9 cellular contexts compared by ENCODE assay signal in genomic region chrX:47513697-47514085, GRCh38. TPM values are rescaled to one million over a fixed set of nuclear protein-coding genes. Genes with fewer than 3 reads are reported as not detected.
A peak's percentile ranks its signal among the peaks of the same experiment; 100 is the strongest.
DNase-seq lines count a peak whose midpoint lies in the region; ATAC-seq and TF ChIP-seq lines count a peak whose summit lies in the region.
"Had no signal": no experiment of that assay in that cellular context is flagged by ENCODE, and none has a peak within 500 bp of the region (broad histone marks: within the 10 kb centered on the region; RNA-seq: fewer than 3 reads in every experiment).

No MANE protein-coding gene starts in this region.

- peaks cover 7% of the 10 kb centered on the region for H3K9me3 ChIP-seq in iPS-15b (ENCODE audit: control insufficient read depth, insufficient read depth, low read length)
- H3K9me3 ChIP-seq in testis: no peaks in the 10 kb centered on the region

- WGBS in testis, 2 donors: 12 to 17% methylated on average over 6 of the region's 6 CpGs

- POLR2A ChIA-PET in activated CD8-positive, alpha-beta T cell treated with anti-CD3 and anti-CD28 coated beads for 36 hours (lab: Charles Lee): no interaction called here

- no peak for TF ChIP-seq POLR2A in testis (IDR thresholded peaks at IDR 0.05)

- H3K36me3 Mint-ChIP-seq in activated CD8-positive, alpha-beta memory T cell treated with anti-CD3 and anti-CD28 coated beads, Interleukin-2, amount 10 ng/mL, durations not matched to agents 7 days and 5 days: no peaks in the 10 kb centered on the region
- H3K36me3 Mint-ChIP-seq in activated CD8-positive, alpha-beta T cell treated with anti-CD3 and anti-CD28 coated beads for 36 hours (ENCODE audit: low read depth): no peaks in the 10 kb centered on the region

- H3K4me1 Mint-ChIP-seq in activated CD8-positive, alpha-beta memory T cell treated with anti-CD3 and anti-CD28 coated beads, Interleukin-2, amount 10 ng/mL, durations not matched to agents 7 days and 5 days: peaks cover 15% of the 10 kb centered on the region
- peaks cover 15% of the 10 kb centered on the region for H3K4me1 Mint-ChIP-seq in activated CD8-positive, alpha-beta T cell treated with anti-CD3 and anti-CD28 coated beads for 36 hours (ENCODE audit: low read depth)

- no peaks in the 10 kb centered on the region for H3K9me3 Mint-ChIP-seq in activated CD8-positive, alpha-beta memory T cell treated with anti-CD3 and anti-CD28 coated beads, Interleukin-2, amount 10 ng/mL, durations not matched to agents 7 days and 5 days (ENCODE audit: low read depth)
- no peaks in the 10 kb centered on the region for H3K9me3 Mint-ChIP-seq in activated CD8-positive, alpha-beta T cell treated with anti-CD3 and anti-CD28 coated beads for 36 hours

- H3K27me3 Mint-ChIP-seq in activated CD8-positive, alpha-beta memory T cell treated with anti-CD3 and anti-CD28 coated beads, Interleukin-2, amount 10 ng/mL, durations not matched to agents 7 days and 5 days: peaks cover 10% of the 10 kb centered on the region
- H3K27me3 Mint-ChIP-seq in activated CD8-positive, alpha-beta T cell treated with anti-CD3 and anti-CD28 coated beads for 36 hours: no peaks in the 10 kb centered on the region

- H3K9ac ChIP-seq in iPS-15b (ENCODE audit: low read depth, low read length): no peak overlapping the region

- no peaks in the 10 kb centered on the region for H3K4me1 ChIP-seq in iPS-15b (ENCODE audit: control insufficient read depth, insufficient read depth, low read length)
- H3K4me1 ChIP-seq in testis: no peaks in the 10 kb centered on the region

- no peak for ATAC-seq in activated CD8-positive, alpha-beta memory T cell treated with anti-CD3 and anti-CD28 coated beads, Interleukin-2, amount 10 ng/mL, durations not matched to agents 7 days and 5 days
- ATAC-seq in activated CD8-positive, alpha-beta T cell treated with anti-CD3 and anti-CD28 coated beads for 36 hours: no peak
- ATAC-seq in omental fat pad (ENCODE audit: low FRiP score): no peak

- no peak overlapping the region for H3K27ac ChIP-seq in testis

- intact Hi-C loops in activated CD8-positive, alpha-beta T cell treated with anti-CD3 and anti-CD28 coated beads for 36 hours (cut with micrococcal nuclease): no loop called here
- intact Hi-C loops in testis (cut with DNase I; ENCODE audit: low total_unique reads): no loop called here

- peak overlapping the region; percentile 74 for H3K4me3 Mint-ChIP-seq in activated CD8-positive, alpha-beta memory T cell treated with anti-CD3 and anti-CD28 coated beads, Interleukin-2, amount 10 ng/mL, durations not matched to agents 7 days and 5 days
- peak overlapping the region; percentile 72 for H3K4me3 Mint-ChIP-seq in activated CD8-positive, alpha-beta T cell treated with anti-CD3 and anti-CD28 coated beads for 36 hours

- no peaks in the 10 kb centered on the region for H3K27me3 ChIP-seq in iPS-15b (ENCODE audit: control insufficient read depth, insufficient read depth, low read length)
- H3K27me3 ChIP-seq in testis: no peaks in the 10 kb centered on the region

- CTCF ChIA-PET in activated CD8-positive, alpha-beta memory T cell treated with anti-CD3 and anti-CD28 coated beads, Interleukin-2, amount 10 ng/mL, durations not matched to agents 7 days and 5 days (lab: Charles Lee): interaction anchor here (0.7 kb wide), 1 partner anchor 249 kb away, joined by 3 read pairs; no protein-coding TSS in a partner anchor
- CTCF ChIA-PET in activated CD8-positive, alpha-beta T cell treated with anti-CD3 and anti-CD28 coated beads for 36 hours (lab: Charles Lee): interaction anchor here (0.8 kb wide), 1 partner anchor 9 kb away, joined by 3 read pairs; no protein-coding TSS in a partner anchor

- H3K36me3 ChIP-seq in iPS-15b (ENCODE audit: control insufficient read depth, insufficient read depth, low read length): no peaks in the 10 kb centered on the region
- no peaks in the 10 kb centered on the region for H3K36me3 ChIP-seq in testis (ENCODE audit: low read depth, missing control alignments)

- no peak for TF ChIP-seq CTCF in activated CD8-positive, alpha-beta T cell treated with anti-CD3 and anti-CD28 coated beads for 36 hours (IDR thresholded peaks at IDR 0.05)
- TF ChIP-seq CTCF in testis (IDR thresholded peaks at IDR 0.05) (no peak), omental fat pad (IDR thresholded peaks at IDR 0.05) (no peak)

- H3K27ac Mint-ChIP-seq in activated CD8-positive, alpha-beta memory T cell treated with anti-CD3 and anti-CD28 coated beads, Interleukin-2, amount 10 ng/mL, durations not matched to agents 7 days and 5 days: no peak overlapping the region
- H3K27ac Mint-ChIP-seq in activated CD8-positive, alpha-beta T cell treated with anti-CD3 and anti-CD28 coated beads for 36 hours: peak overlapping the region; percentile 65

- H3K4me3 ChIP-seq in iPS-15b (ENCODE audit: low read depth, low read length): peak overlapping the region; percentile 33
- peak overlapping the region; percentile 24 to 49 for H3K4me3 ChIP-seq in testis

- no peak for DNase-seq in activated CD8-positive, alpha-beta memory T cell treated with anti-CD3 and anti-CD28 coated beads, Interleukin-2, amount 10 ng/mL, durations not matched to agents 7 days and 5 days
- DNase-seq in activated CD8-positive, alpha-beta memory T cell treated with anti-CD3 and anti-CD28 coated beads, Interleukin-2, amount 50 U/mL, for 48 hours: no peak
- DNase-seq in activated CD8-positive, alpha-beta T cell treated with anti-CD3 and anti-CD28 coated beads for 36 hours: no peak
- no peak for DNase-seq in testis
- no peak for DNase-seq in RPMI8226
- DNase-seq in omental fat pad (ENCODE audit: low spot score): no peak
- no peak for DNase-seq in kidney tubule cell (ENCODE audit: low spot score)
- DNase-seq: DMS79 treated with DMSO at 0.1 percent for 48 hours had no signal

RNA-seq across cellular contexts. Expression of gene ZNF41, which starts 30.7 kb away (rescaled TPM):
- 10 to 100 TPM in 1 of 2 experiments, 1 to 10 TPM in 1; 9.5 to 10.4 TPM for total RNA-seq in activated CD8-positive, alpha-beta memory T cell treated with anti-CD3 and anti-CD28 coated beads, Interleukin-2, amount 10 ng/mL, durations not matched to agents 7 days and 5 days
- 10 to 100 TPM; 10.6 TPM for total RNA-seq in activated CD8-positive, alpha-beta T cell treated with anti-CD3 and anti-CD28 coated beads for 36 hours
- total RNA-seq in testis (1 to 10 TPM; 8.1 to 8.3 TPM), omental fat pad (10 to 100 TPM in 1 of 4 donors, 1 to 10 TPM in 3; 6.6 to 13.6 (median 8.8) TPM)
- 5.2 TPM for polyA plus RNA-seq in testis (ENCODE audit: insufficient read depth, low read depth, low replicate concordance)

RNA-seq across cellular contexts. Expression of gene ARAF, which starts 47.3 kb away (rescaled TPM):
- 10 to 100 TPM; 61.5 to 73.1 TPM for total RNA-seq in activated CD8-positive, alpha-beta memory T cell treated with anti-CD3 and anti-CD28 coated beads, Interleukin-2, amount 10 ng/mL, durations not matched to agents 7 days and 5 days
- total RNA-seq in activated CD8-positive, alpha-beta T cell treated with anti-CD3 and anti-CD28 coated beads for 36 hours: 10 to 100 TPM; 53.9 to 60.9 TPM
- total RNA-seq in testis (10 to 100 TPM; 29.8 to 44.3 TPM), omental fat pad (10 to 100 TPM; 31.2 to 43.8 (median 38.9) TPM)
- 34.4 TPM for polyA plus RNA-seq in testis (ENCODE audit: insufficient read depth, low read depth, low replicate concordance)
